ENCODE assay signal across 10 cellular contexts in the genomic region with DNA sequence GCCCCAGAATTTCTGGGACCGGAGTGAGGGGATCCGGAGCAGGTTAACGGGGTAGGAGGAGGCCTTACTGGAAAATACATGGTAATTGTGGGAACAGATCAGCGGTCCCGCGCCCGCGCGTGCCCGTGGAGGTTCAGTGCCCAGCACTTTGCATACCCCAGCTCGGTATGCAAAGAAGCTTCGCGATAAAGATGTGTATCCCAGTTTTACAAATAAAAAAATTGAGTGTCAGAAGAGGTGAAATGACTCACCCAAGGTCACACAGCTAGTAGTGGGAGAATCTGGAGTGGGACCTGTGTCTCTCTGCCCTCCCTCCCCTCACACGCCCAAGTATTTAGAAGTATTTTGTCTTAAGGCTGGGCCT. TPM values are rescaled to one million over a fixed set of nuclear protein-coding genes. Genes with fewer than 3 reads are reported as not detected.
DNase-seq lines count a peak whose midpoint lies in the region; ATAC-seq and TF ChIP-seq lines count a peak whose summit lies in the region.
"Had no signal": no experiment of that assay in that cellular context is flagged by ENCODE, and none has a peak within 500 bp of the region (broad histone marks: within the 10 kb centered on the region; RNA-seq: fewer than 3 reads in every experiment).

No MANE protein-coding gene starts in this region.

- H3K27ac Mint-ChIP-seq in CD4-positive, alpha-beta memory T cell, result peak overlapping the region in 1 of 7 donors; percentile 57
- no peak overlapping the region for H3K27ac Mint-ChIP-seq in progenitor cell of endocrine pancreas
- H3K27ac Mint-ChIP-seq: IgD-negative memory B cell had no signal

- H3K9me3 ChIP-seq in CD4-positive, alpha-beta memory T cell (ENCODE audit: control insufficient read depth in 1 of 2, low read length in 2 of 2), result no peaks in the 10 kb centered on the region

- no peaks in the 10 kb centered on the region for H3K36me3 ChIP-seq in CD4-positive, alpha-beta memory T cell (ENCODE audit: insufficient read depth, low read length)

- ATAC-seq in HG02798 (IDR thresholded peaks at IDR 0.05; ENCODE audit: poor library complexity, unreplicated experiment), result no peak
- no peak for ATAC-seq in HG02759 (IDR thresholded peaks at IDR 0.05; ENCODE audit: unreplicated experiment)

- CTCF ChIA-PET in CD4-positive, alpha-beta memory T cell (lab: Charles Lee; ENCODE audit: partially characterized antibody), result no interaction called here

- DNase-seq in CD4-positive, alpha-beta memory T cell, result no peak
- DNase-seq in NCI-H526 treated with DMSO at 0.1 percent for 48 hours (lab: John Stamatoyannopoulos, UW) (peak; percentile 48), fibroblast of mammary gland (ENCODE audit: low read depth) (peak; percentile 15), progenitor cell of endocrine pancreas (ENCODE audit: low spot score, unreplicated experiment) (no peak), T1000 (lab: John Stamatoyannopoulos, UW) (no peak), NK-92 (lab: John Stamatoyannopoulos, UW; ENCODE audit: unreplicated experiment) (no peak)
- DNase-seq: kidney glomerular epithelial cell had no signal

- POLR2A ChIA-PET in CD4-positive, alpha-beta memory T cell (lab: Charles Lee; ENCODE audit: partially characterized antibody), result no interaction called here

- peaks cover 8% of the 10 kb centered on the region for H3K27me3 ChIP-seq in CD4-positive, alpha-beta memory T cell (ENCODE audit: insufficient read depth, low read length)

- H3K27ac ChIP-seq in CD4-positive, alpha-beta memory T cell (ENCODE audit: low read depth, low read length), result no peak overlapping the region

- intact Hi-C loops in CD4-positive, alpha-beta memory T cell (cut with micrococcal nuclease), result no loop called here

- H3K4me1 ChIP-seq in CD4-positive, alpha-beta memory T cell (ENCODE audit: insufficient read depth, low read length), result peaks cover 7% of the 10 kb centered on the region

- H3K4me1 Mint-ChIP-seq in CD4-positive, alpha-beta memory T cell, result peaks cover 0 to 11% (median 2%) of the 10 kb centered on the region in 4 donors
- peaks cover 3% of the 10 kb centered on the region for H3K4me1 Mint-ChIP-seq in progenitor cell of endocrine pancreas (ENCODE audit: low read depth)

- peaks cover 28% of the 10 kb centered on the region in 2 donors for H3K27me3 Mint-ChIP-seq in CD4-positive, alpha-beta memory T cell
- peaks cover 77% of the 10 kb centered on the region for H3K27me3 Mint-ChIP-seq in progenitor cell of endocrine pancreas

- H3K36me3 Mint-ChIP-seq in CD4-positive, alpha-beta memory T cell, result no peaks in the 10 kb centered on the region
- no peaks in the 10 kb centered on the region for H3K36me3 Mint-ChIP-seq in progenitor cell of endocrine pancreas (ENCODE audit: insufficient read depth)

- H3K4me3 ChIP-seq in CD4-positive, alpha-beta memory T cell (ENCODE audit: low read length in 2 of 2), result no peak overlapping the region
- peak overlapping the region; percentile 47 for H3K4me3 ChIP-seq in fibroblast of mammary gland (ENCODE audit: control insufficient read depth, low read depth, low read length)

- H3K4me3 Mint-ChIP-seq in CD4-positive, alpha-beta memory T cell, result peak overlapping the region in 6 of 8 donors; percentile 26 to 70 (median 39)
- H3K4me3 Mint-ChIP-seq in progenitor cell of endocrine pancreas (ENCODE audit: low read depth), result peak overlapping the region; percentile 64

- TF ChIP-seq CTCF in fibroblast of mammary gland (conservative IDR thresholded peaks at IDR 0.05; ENCODE audit: control insufficient read depth, insufficient read depth, low read depth, low read length), result no peak
- no peak for TF ChIP-seq CTCF in progenitor cell of endocrine pancreas (IDR thresholded peaks at IDR 0.05; ENCODE audit: unreplicated experiment)

- peaks cover 0 to 2% (median 0%) of the 10 kb centered on the region in 8 donors for H3K9me3 Mint-ChIP-seq in CD4-positive, alpha-beta memory T cell
- H3K9me3 Mint-ChIP-seq in progenitor cell of endocrine pancreas (ENCODE audit: low read depth), result no peaks in the 10 kb centered on the region

RNA-seq across cellular contexts. Expression of a gene that starts 1.0 kb away (rescaled TPM):
- under 1 TPM; 0.08 to 0.20 TPM for total RNA-seq in CD4-positive, alpha-beta memory T cell
- under 1 TPM in 1 of 2 donors, not detected in 1; 0.02 TPM for polyA plus RNA-seq in CD4-positive, alpha-beta memory T cell
- total RNA-seq in progenitor cell of endocrine pancreas, result 4.0 and 4.3 TPM in 2 replicates
- polyA plus RNA-seq: IgD-negative memory B cell had no signal

Comparison
In these comparisons a context has a peak if more than half of its experiments do, and no peak if none do; other contexts are left out.
1. DNase-seq: peak in NCI-H526 treated with DMSO at 0.1 percent for 48 hours (single experiment) and fibroblast of mammary gland (single experiment); none in CD4-positive, alpha-beta memory T cell (0 of 5), progenitor cell of endocrine pancreas (single experiment), T1000 (single experiment) and NK-92 (single experiment).